Comparison of ENCODE assay signal across 8 cellular contexts in genomic region chr12:109880049-109880931, GRCh38. TPM values are rescaled to one million over a fixed set of nuclear protein-coding genes. Genes with fewer than 3 reads are reported as not detected.
DNase-seq lines count a peak whose midpoint lies in the region; ATAC-seq and TF ChIP-seq lines count a peak whose summit lies in the region.

TSS of gene GLTP (minus strand) at chr12:109880541. CDS start at chr12:109880374, 167 bp downstream.

- H4K20me1 ChIP-seq in DND-41 (ENCODE audit: insufficient read depth, low read length): peaks cover 9% of the 10 kb centered on the region; the same call in 1 of the 2 replicates

- DNase-seq in DND-41 (peak; percentile 88), RWPE1 (ENCODE audit: low spot score) (peak; percentile 94), fibroblast of the aortic adventitia (ENCODE audit: low read depth) (peak; percentile 59), nephron progenitor cell (peak; percentile 90)
- peak; percentile 84 for DNase-seq in activated T-helper 9 cell treated with anti-CD3 and anti-CD28 coated beads, Interleukin-2, amount 50 U/mL, for 16 hours (ENCODE audit: low read depth)
- peak; percentile 90 to 94 for DNase-seq in stimulated activated naive CD8-positive, alpha-beta T cell treated with anti-CD3 and anti-CD28 coated beads, Interleukin-15, amount 100 ng/mL, for 72 hours

- H3K79me2 ChIP-seq in DND-41 (ENCODE audit: insufficient read depth, low read length): peaks cover 30% of the 10 kb centered on the region

- ATAC-seq in DND-41 (ENCODE audit: insufficient read depth, low read depth): peak; percentile 95
- peak; percentile 89 for ATAC-seq in GM21723 (IDR thresholded peaks at IDR 0.05; ENCODE audit: unreplicated experiment)
- ATAC-seq in stimulated activated naive CD8-positive, alpha-beta T cell treated with anti-CD3 and anti-CD28 coated beads, Interleukin-15, amount 100 ng/mL, for 72 hours: peak; percentile 96

- peak within 1 kb of the TSS; percentile 99 for H3K4me2 ChIP-seq in DND-41 (ENCODE audit: insufficient read depth, low read length)

- H3K27ac Mint-ChIP-seq in nephron progenitor cell: no peak within 1 kb of the TSS
- peak within 1 kb of the TSS; percentile 92 to 95 for H3K27ac Mint-ChIP-seq in stimulated activated naive CD8-positive, alpha-beta T cell treated with anti-CD3 and anti-CD28 coated beads, Interleukin-15, amount 100 ng/mL, for 72 hours

- H3K27me3 ChIP-seq in DND-41 (ENCODE audit: insufficient read depth, low read length, poor library complexity): no peaks in the 10 kb centered on the region

- no peaks in the 10 kb centered on the region for H3K9me3 ChIP-seq in DND-41 (ENCODE audit: insufficient read depth, low read length, severe bottlenecking)
- no peaks in the 10 kb centered on the region for H3K9me3 ChIP-seq in KOPT-K1 (ENCODE audit: insufficient read depth, low read length, poor library complexity, severe bottlenecking)

- peak within 1 kb of the TSS; percentile 98 for H2AFZ ChIP-seq in DND-41 (ENCODE audit: low read depth, low read length)

- peak within 1 kb of the TSS; percentile 63 for H3K9ac ChIP-seq in DND-41 (ENCODE audit: low read depth, low read length)

- peak within 1 kb of the TSS; percentile 97 for H3K4me3 Mint-ChIP-seq in nephron progenitor cell
- peak within 1 kb of the TSS; percentile 88 to 92 for H3K4me3 Mint-ChIP-seq in stimulated activated naive CD8-positive, alpha-beta T cell treated with anti-CD3 and anti-CD28 coated beads, Interleukin-15, amount 100 ng/mL, for 72 hours

- peaks cover 49% of the 10 kb centered on the region for H3K4me1 Mint-ChIP-seq in nephron progenitor cell
- H3K4me1 Mint-ChIP-seq in stimulated activated naive CD8-positive, alpha-beta T cell treated with anti-CD3 and anti-CD28 coated beads, Interleukin-15, amount 100 ng/mL, for 72 hours: peaks cover 48% of the 10 kb centered on the region

- peak; percentile 78 for TF ChIP-seq CTCF in DND-41 (IDR thresholded peaks at IDR 0.05; ENCODE audit: borderline replicate concordance, extremely low read depth, low read length, poor library complexity, severe bottlenecking)
- peak; percentile 91 for TF ChIP-seq CTCF in RWPE1 (conservative IDR thresholded peaks at IDR 0.05; ENCODE audit: low read depth)
- peak; percentile 40 for TF ChIP-seq CTCF in fibroblast of the aortic adventitia (IDR thresholded peaks at IDR 0.05; ENCODE audit: insufficient read depth, low read length)
- no peak for TF ChIP-seq CTCF in nephron progenitor cell (IDR thresholded peaks at IDR 0.05)

- H3K27ac ChIP-seq in DND-41 (ENCODE audit: low read length) (peak within 1 kb of the TSS; percentile 60), KOPT-K1 (ENCODE audit: low read depth, low read length, poor library complexity, severe bottlenecking) (peak within 1 kb of the TSS; percentile 49), RWPE1 (peak within 1 kb of the TSS; percentile 70)

- H3K4me3 ChIP-seq in DND-41 (ENCODE audit: low read depth in 1 of 2, low read length in 2 of 2) (peak within 1 kb of the TSS; percentile 51 to 84), fibroblast of the aortic adventitia (ENCODE audit: low read depth, low read length) (peak within 1 kb of the TSS; percentile 88)

- POLR2A ChIA-PET in RWPE1 (lab: Yijun Ruan, JAX; ENCODE audit: low non-redundant PET): no interaction called here

- CTCF ChIA-PET in RWPE1 (lab: Yijun Ruan, JAX): interaction anchor here (0.6 to 1.1 kb wide), 6 partner anchors 23 to 485 kb away, joined by 3 to 7 read pairs (median 4); no protein-coding TSS in a partner anchor

- no peaks in the 10 kb centered on the region for H3K36me3 ChIP-seq in DND-41 (ENCODE audit: insufficient read depth, low read length)
- no peaks in the 10 kb centered on the region for H3K36me3 ChIP-seq in KOPT-K1 (ENCODE audit: insufficient read depth, low read length)

- H3K4me1 ChIP-seq in DND-41 (ENCODE audit: insufficient read depth, low read length): peaks cover 31% of the 10 kb centered on the region

- H3K27me3 Mint-ChIP-seq in nephron progenitor cell (ENCODE audit: low read depth, poor library complexity): peaks cover 15% of the 10 kb centered on the region
- H3K27me3 Mint-ChIP-seq in stimulated activated naive CD8-positive, alpha-beta T cell treated with anti-CD3 and anti-CD28 coated beads, Interleukin-15, amount 100 ng/mL, for 72 hours: no peaks in the 10 kb centered on the region

- H3K9me3 Mint-ChIP-seq in nephron progenitor cell: no peaks in the 10 kb centered on the region
- H3K9me3 Mint-ChIP-seq in stimulated activated naive CD8-positive, alpha-beta T cell treated with anti-CD3 and anti-CD28 coated beads, Interleukin-15, amount 100 ng/mL, for 72 hours: no peaks in the 10 kb centered on the region

- no peaks in the 10 kb centered on the region for H3K36me3 Mint-ChIP-seq in nephron progenitor cell (ENCODE audit: low read depth)

RNA-seq across cellular contexts. Expression of gene GLTP, which starts in this region (rescaled TPM):
- total RNA-seq in fibroblast of the aortic adventitia (ENCODE audit: low replicate concordance): 15.8 and 55.1 TPM in 2 replicates

Comparison
In these comparisons a context has a peak if more than half of its experiments do, and no peak if none do; other contexts are left out.
1. Peak in every context shown above with its lines: DNase-seq, ATAC-seq, H3K4me3 ChIP-seq and H3K27ac ChIP-seq.